In genomic region chr21:34693192-34693810, GRCh38 we compare ENCODE assay signal across 10 cellular contexts. TPM values are rescaled to one million over a fixed set of nuclear protein-coding genes. Genes with fewer than 3 reads are reported as not detected.
DNase-seq lines count a peak whose midpoint lies in the region; ATAC-seq and TF ChIP-seq lines count a peak whose summit lies in the region.
"Had no signal": no experiment of that assay in that cellular context is flagged by ENCODE, and none has a peak within 500 bp of the region (broad histone marks: within the 10 kb centered on the region; RNA-seq: fewer than 3 reads in every experiment).

No MANE protein-coding gene starts in this region.

- H3K23me2 ChIP-seq in H9 (ENCODE audit: insufficient read length, low read depth, low read length, poor library complexity, severe bottlenecking): no peaks in the 10 kb centered on the region

- peak in 4 of 5 donors; percentile 20 to 52 (median 30) for DNase-seq in CD8-positive, alpha-beta memory T cell
- DNase-seq in H9: peak; percentile 43
- DNase-seq in NCI-H524 (lab: John Stamatoyannopoulos, UW): peak; percentile 38 to 69
- DNase-seq in activated CD8-positive, alpha-beta T cell treated with anti-CD3 and anti-CD28 coated beads for 36 hours: peak; percentile 68
- DNase-seq in fibroblast of villous mesenchyme (ENCODE audit: low read depth): peak; percentile 78
- peak; percentile 43 to 89 for DNase-seq in trophoblast cell

- no peak overlapping the region for H3K18ac ChIP-seq in H9 (ENCODE audit: insufficient read length, low read depth, low read length)
- no peak overlapping the region for H3K18ac ChIP-seq in trophoblast cell (ENCODE audit: low read length)

- H3K4me3 ChIP-seq in CD8-positive, alpha-beta memory T cell (ENCODE audit: low read length): no peak overlapping the region
- H3K4me3 ChIP-seq in fibroblast of villous mesenchyme (ENCODE audit: low read depth, low read length) (no peak overlapping the region), trophoblast cell (ENCODE audit: low read depth, low read length) (no peak overlapping the region)
- H3K4me3 ChIP-seq: SJSA1, skin epidermis had no signal

- no peak overlapping the region for H2BK5ac ChIP-seq in H9 (ENCODE audit: insufficient read length, low read length)
- H2BK5ac ChIP-seq in trophoblast cell (ENCODE audit: low read depth, low read length, poor library complexity): no peak overlapping the region

- H2BK12ac ChIP-seq in H9 (ENCODE audit: insufficient read length, low read depth, low read length): no peak overlapping the region
- H2BK12ac ChIP-seq in trophoblast cell (ENCODE audit: low read length): no peak overlapping the region

- peaks cover 0 to 2% (median 0%) of the 10 kb centered on the region in 5 donors for H3K9me3 Mint-ChIP-seq in CD8-positive, alpha-beta memory T cell
- H3K9me3 Mint-ChIP-seq in H9: peaks cover 12 to 13% of the 10 kb centered on the region in 2 experiments
- H3K9me3 Mint-ChIP-seq in activated CD8-positive, alpha-beta T cell treated with anti-CD3 and anti-CD28 coated beads for 36 hours: no peaks in the 10 kb centered on the region

- no peak overlapping the region for H2BK120ac ChIP-seq in H9 (ENCODE audit: low read depth, low read length, poor library complexity, severe bottlenecking)
- no peak overlapping the region for H2BK120ac ChIP-seq in trophoblast cell (ENCODE audit: insufficient read depth, low read length, poor library complexity)

- H3K23ac ChIP-seq in H9 (ENCODE audit: insufficient read length, low read depth, low read length) (no peak overlapping the region), trophoblast cell (ENCODE audit: low read length) (no peak overlapping the region)

- H2AFZ ChIP-seq in H9 (ENCODE audit: low read length) (no peak overlapping the region), trophoblast cell (ENCODE audit: insufficient read depth, low read length, poor library complexity) (no peak overlapping the region)

- H3T11ph ChIP-seq in H9 (ENCODE audit: low read length): no peak overlapping the region

- peaks cover 8 to 37% of the 10 kb centered on the region in 2 donors for H3K27me3 Mint-ChIP-seq in CD8-positive, alpha-beta memory T cell
- H3K27me3 Mint-ChIP-seq in H9 (ENCODE audit: low read depth): no peaks in the 10 kb centered on the region; the same call in 1 of the 2 replicates
- H3K27me3 Mint-ChIP-seq in activated CD8-positive, alpha-beta T cell treated with anti-CD3 and anti-CD28 coated beads for 36 hours: peaks cover 7% of the 10 kb centered on the region

- H3K9ac ChIP-seq in H9 (ENCODE audit: extremely low read depth, insufficient read length, low read length) (peak overlapping the region; percentile 26), trophoblast cell (ENCODE audit: low read length) (no peak overlapping the region)

- H4K5ac ChIP-seq in H9 (ENCODE audit: insufficient read length, low read depth, low read length): no peak overlapping the region

- H3K4ac ChIP-seq in H9 (ENCODE audit: low read depth, low read length): no peak overlapping the region
- H3K4ac ChIP-seq in trophoblast cell (ENCODE audit: low read depth, low read length): no peak overlapping the region

- H3K56ac ChIP-seq in H9 (ENCODE audit: insufficient read length, low read depth, low read length): no peak overlapping the region

- no peaks in the 10 kb centered on the region for H3K9me3 ChIP-seq in CD8-positive, alpha-beta memory T cell (ENCODE audit: low read length)
- H3K9me3 ChIP-seq in H9 (ENCODE audit: control insufficient read depth, low read depth, low read length): no peaks in the 10 kb centered on the region
- H3K9me3 ChIP-seq in trophoblast cell (ENCODE audit: insufficient read depth, low read depth, low read length): no peaks in the 10 kb centered on the region
- H3K9me3 ChIP-seq: SJSA1 had no signal

- no CpG with 5 or more reads among the region's 6 CpGs for WGBS in H9 (ENCODE audit: extremely low coverage, insufficient read length, low lambda C conversion rate)
- WGBS in trophoblast cell (ENCODE audit: extremely low coverage, insufficient coverage, insufficient read length): no CpG with 5 or more reads among the region's 6 CpGs

- H4K91ac ChIP-seq in H9 (ENCODE audit: insufficient read length, low read depth, low read length): no peak overlapping the region
- H4K91ac ChIP-seq in trophoblast cell (ENCODE audit: low read depth, low read length): no peak overlapping the region

- no peaks in the 10 kb centered on the region for H3K4me1 ChIP-seq in CD8-positive, alpha-beta memory T cell (ENCODE audit: insufficient read depth, low read length)
- H3K4me1 ChIP-seq in H9 (ENCODE audit: insufficient read depth, low read length) (peaks cover 4% of the 10 kb centered on the region; the same call in 1 of the 2 replicates), trophoblast cell (ENCODE audit: control insufficient read depth in 1 of 2, insufficient read depth in 2 of 2, low read length in 2 of 2) (peaks cover 6 to 7% of the 10 kb centered on the region in 2 experiments)

- no peak overlapping the region for H2BK20ac ChIP-seq in H9 (ENCODE audit: low read depth, low read length, poor library complexity, severe bottlenecking)

- peak; percentile 39 for ATAC-seq in activated CD8-positive, alpha-beta T cell treated with anti-CD3 and anti-CD28 coated beads for 36 hours
- ATAC-seq in HG02588 (IDR thresholded peaks at IDR 0.05; ENCODE audit: unreplicated experiment) (no peak), GM19324 (IDR thresholded peaks at IDR 0.05; ENCODE audit: low FRiP score, unreplicated experiment) (no peak)

- POLR2A ChIA-PET in CD8-positive, alpha-beta memory T cell (lab: Charles Lee): interaction anchor here (0.7 kb wide), 1 partner anchor 1147 kb away, joined by 3 read pairs; no protein-coding TSS in a partner anchor
- POLR2A ChIA-PET in activated CD8-positive, alpha-beta T cell treated with anti-CD3 and anti-CD28 coated beads for 36 hours (lab: Charles Lee): interaction anchor here (0.6 kb wide), 1 partner anchor 1347 kb away, joined by 3 read pairs; no protein-coding TSS in a partner anchor

- H2BK15ac ChIP-seq in H9 (ENCODE audit: low read depth, low read length): no peak overlapping the region

- H4K8ac ChIP-seq in H9 (replicated peaks; ENCODE audit: insufficient read length, low read depth, low read length) (no peak overlapping the region), trophoblast cell (ENCODE audit: low read depth, low read length) (no peak overlapping the region)

- no peaks in the 10 kb centered on the region for H3K36me3 ChIP-seq in CD8-positive, alpha-beta memory T cell (ENCODE audit: insufficient read depth, low read length)
- no peaks in the 10 kb centered on the region for H3K36me3 ChIP-seq in trophoblast cell (ENCODE audit: control insufficient read depth in 1 of 2, insufficient read depth in 2 of 2, low read length in 2 of 2)
- H3K36me3 ChIP-seq: SJSA1 had no signal

- H3K4me1 Mint-ChIP-seq in CD8-positive, alpha-beta memory T cell: peaks cover 3 to 5% (median 4%) of the 10 kb centered on the region in 3 donors
- peaks cover 22 to 24% of the 10 kb centered on the region in 2 experiments for H3K4me1 Mint-ChIP-seq in H9
- peaks cover 6% of the 10 kb centered on the region for H3K4me1 Mint-ChIP-seq in activated CD8-positive, alpha-beta T cell treated with anti-CD3 and anti-CD28 coated beads for 36 hours (ENCODE audit: low read depth)

- CTCF ChIA-PET in CD8-positive, alpha-beta memory T cell (lab: Charles Lee): interaction anchor here (0.6 to 3.8 kb wide), 6 partner anchors 8 to 1335 kb away, joined by 3 to 22 read pairs (median 4); no protein-coding TSS in a partner anchor
- CTCF ChIA-PET in activated CD8-positive, alpha-beta T cell treated with anti-CD3 and anti-CD28 coated beads for 36 hours (lab: Charles Lee): interaction anchor here (0.6 to 2.8 kb wide), 53 partner anchors 8 to 1335 kb away, joined by 3 to 25 read pairs (median 4); no protein-coding TSS in a partner anchor

- no peak overlapping the region for H3K4me2 ChIP-seq in H9 (ENCODE audit: insufficient read depth, insufficient read length, low read length)
- no peak overlapping the region for H3K4me2 ChIP-seq in trophoblast cell (ENCODE audit: low read length)

- H3K79me2 ChIP-seq in H9 (ENCODE audit: insufficient read depth, low read length) (no peaks in the 10 kb centered on the region), trophoblast cell (ENCODE audit: control insufficient read depth, insufficient read depth, low read length, poor library complexity) (no peaks in the 10 kb centered on the region)

- no peak overlapping the region for H3K27ac ChIP-seq in CD8-positive, alpha-beta memory T cell (ENCODE audit: low read depth, low read length)
- H3K27ac ChIP-seq in H9 (ENCODE audit: insufficient read length, low read depth, low read length) (no peak overlapping the region), trophoblast cell (ENCODE audit: low read depth, low read length) (no peak overlapping the region)
- H3K27ac ChIP-seq: SJSA1 had no signal

- H3K27me3 ChIP-seq in CD8-positive, alpha-beta memory T cell (ENCODE audit: insufficient read depth, low read length, poor library complexity, severe bottlenecking): no peaks in the 10 kb centered on the region
- H3K27me3 ChIP-seq in H9 (ENCODE audit: insufficient read depth, low read length) (no peaks in the 10 kb centered on the region), trophoblast cell (ENCODE audit: insufficient read depth, low read length) (no peaks in the 10 kb centered on the region)
- H3K27me3 ChIP-seq: SJSA1 had no signal

- H3K36me3 Mint-ChIP-seq in CD8-positive, alpha-beta memory T cell: peaks cover 0 to 4% (median 1%) of the 10 kb centered on the region in 3 donors
- peaks cover 0 to 8% (median 2%) of the 10 kb centered on the region in 3 experiments; a peak in 4 of 7 replicates for H3K36me3 Mint-ChIP-seq in H9 (ENCODE audit: insufficient read depth in 1 of 3, low read depth in 3 of 3)
- H3K36me3 Mint-ChIP-seq in activated CD8-positive, alpha-beta T cell treated with anti-CD3 and anti-CD28 coated beads for 36 hours (ENCODE audit: low read depth): no peaks in the 10 kb centered on the region

- peak; percentile 91 for TF ChIP-seq CTCF in H9 (conservative IDR thresholded peaks at IDR 0.05)
- TF ChIP-seq CTCF in activated CD8-positive, alpha-beta T cell treated with anti-CD3 and anti-CD28 coated beads for 36 hours (IDR thresholded peaks at IDR 0.05): peak; percentile 87
- peak; percentile 86 for TF ChIP-seq CTCF in fibroblast of villous mesenchyme (IDR thresholded peaks at IDR 0.05; ENCODE audit: insufficient read depth, low read depth, low read length)

- H3K27ac Mint-ChIP-seq in CD8-positive, alpha-beta memory T cell: no peak overlapping the region
- H3K27ac Mint-ChIP-seq in H9: no peak overlapping the region; a peak in 1 of 7 replicates
- H3K27ac Mint-ChIP-seq in activated CD8-positive, alpha-beta T cell treated with anti-CD3 and anti-CD28 coated beads for 36 hours: no peak overlapping the region

- H3K79me1 ChIP-seq in H9 (ENCODE audit: insufficient read depth, low read depth, low read length, poor library complexity, severe bottlenecking) (no peaks in the 10 kb centered on the region), trophoblast cell (ENCODE audit: low read length) (no peaks in the 10 kb centered on the region)

- no peak overlapping the region for H2AK5ac ChIP-seq in H9 (ENCODE audit: insufficient read length, low read length)
- no peak overlapping the region for H2AK5ac ChIP-seq in trophoblast cell (ENCODE audit: low read length)

- H4K12ac ChIP-seq in trophoblast cell (ENCODE audit: low read depth, low read length): no peak overlapping the region

- H3K14ac ChIP-seq in H9 (ENCODE audit: insufficient read depth, low read length) (no peak overlapping the region), trophoblast cell (ENCODE audit: low read length) (no peak overlapping the region)

- H3K4me3 Mint-ChIP-seq in CD8-positive, alpha-beta memory T cell: no peak overlapping the region
- no peak overlapping the region for H3K4me3 Mint-ChIP-seq in H9
- no peak overlapping the region for H3K4me3 Mint-ChIP-seq in activated CD8-positive, alpha-beta T cell treated with anti-CD3 and anti-CD28 coated beads for 36 hours

- intact Hi-C loops in activated CD8-positive, alpha-beta T cell treated with anti-CD3 and anti-CD28 coated beads for 36 hours (cut with micrococcal nuclease): no loop called here

- no peaks in the 10 kb centered on the region for H4K20me1 ChIP-seq in H9 (ENCODE audit: control insufficient read depth, insufficient read depth, insufficient read length)

RNA-seq across cellular contexts. Expression of gene CLIC6, which starts 24.5 kb away (rescaled TPM):
- under 1 TPM; 0.37 to 0.44 TPM for total RNA-seq in CD8-positive, alpha-beta memory T cell
- 0.08 TPM for polyA plus RNA-seq in CD8-positive, alpha-beta memory T cell
- total RNA-seq in H9 (2021): 0.90 and 1.3 TPM in 2 replicates
- under 1 TPM; 0.54 to 0.58 TPM for total RNA-seq in activated CD8-positive, alpha-beta T cell treated with anti-CD3 and anti-CD28 coated beads for 36 hours
- total RNA-seq in fibroblast of villous mesenchyme: under 0.01 TPM in 2 replicates
- 0.18 and 0.19 TPM in 2 replicates for polyA plus RNA-seq in trophoblast cell (2013)
- total RNA-seq: SJSA1 had no signal
